10 cellular contexts compared by ENCODE assay signal in the genomic region with DNA sequence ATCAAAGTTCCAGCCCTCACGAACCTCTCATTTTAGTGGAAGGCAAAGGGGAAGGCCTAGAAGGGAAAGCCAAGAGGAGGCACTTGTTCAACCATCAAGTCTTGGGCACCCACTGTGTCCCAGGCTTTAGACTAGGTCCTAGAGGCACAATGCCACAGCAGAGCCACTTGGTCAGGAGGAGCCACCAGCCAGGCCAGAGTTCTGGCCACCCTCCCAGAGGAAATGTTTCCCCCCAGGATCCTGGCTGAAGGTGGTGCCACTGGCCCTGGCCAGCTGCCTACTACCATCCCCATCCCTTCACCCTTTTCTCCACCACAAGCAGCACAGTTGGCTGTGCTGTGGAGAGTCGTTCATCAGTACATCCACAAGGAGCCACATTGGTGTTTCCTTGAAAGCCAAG. TPM values are rescaled to one million over a fixed set of nuclear protein-coding genes. Genes with fewer than 3 reads are reported as not detected.
"Had no signal": no experiment of that assay in that cellular context is flagged by ENCODE, and none has a peak within 500 bp of the region (broad histone marks: within the 10 kb centered on the region; RNA-seq: fewer than 3 reads in every experiment).

No MANE protein-coding gene starts in this region.

- H3K4me1 ChIP-seq: HAP-1 had no signal

- H3K9me3 ChIP-seq: HAP-1 had no signal

- H3K27ac ChIP-seq: GM23248 had no signal

- H3K9ac ChIP-seq: GM23248 had no signal

- H3K36me3 ChIP-seq: HAP-1 had no signal

- H2AFZ ChIP-seq: GM23248, GM23338 had no signal

- DNase-seq: GM23248, GOT3, H7, H9, HCEC 1CT, HFFc6 had no signal

- H3K4me3 ChIP-seq: GM23248, GM23338, HAP-1 had no signal

- ATAC-seq: GM23338, HCT116 had no signal

- H3K4me2 ChIP-seq: GM23338 had no signal

RNA-seq across cellular contexts. Expression of a gene that starts 34.3 kb away (rescaled TPM):
- total RNA-seq: GM23338, H1, HFFc6 had no signal
- polyA plus RNA-seq: GM23338 had no signal
